ENCODE assay signal across 16 cellular contexts in genomic region chr20:4894981-4895381, GRCh38.
DNase-seq lines count a peak whose midpoint lies in the region; ATAC-seq and TF ChIP-seq lines count a peak whose summit lies in the region.
"Had no signal": no experiment of that assay in that cellular context is flagged by ENCODE, and none has a peak within 500 bp of the region (broad histone marks: within the 10 kb centered on the region; RNA-seq: fewer than 3 reads in every experiment).

No MANE protein-coding gene starts in this region.

- H3K4me1 ChIP-seq in right lobe of liver (no peaks in the 10 kb centered on the region), upper lobe of right lung (peaks cover 9% of the 10 kb centered on the region), thyroid gland (peaks cover 0 to 6% of the 10 kb centered on the region in 2 donors)

- intact Hi-C loops in right lobe of liver (cut with DNase I): no loop called here
- intact Hi-C loops in upper lobe of right lung (cut with DNase I): no loop called here
- intact Hi-C loops in thyroid gland (cut with DNase I): no loop called here

- H3K9me3 ChIP-seq in T-helper 17 cell (ENCODE audit: control insufficient read depth, low read length, poor library complexity, severe bottlenecking) (no peaks in the 10 kb centered on the region), right lobe of liver (no peaks in the 10 kb centered on the region), upper lobe of right lung (no peaks in the 10 kb centered on the region), thyroid gland (no peaks in the 10 kb centered on the region)

- TF ChIP-seq CTCF in right lobe of liver (IDR thresholded peaks at IDR 0.05) (no peak), upper lobe of right lung (IDR thresholded peaks at IDR 0.05) (no peak), RWPE1 (conservative IDR thresholded peaks at IDR 0.05; ENCODE audit: low read depth) (no peak), thyroid gland (IDR thresholded peaks at IDR 0.05) (no peak)

- 73% methylated on average over 8 of the region's 8 CpGs for WGBS in right lobe of liver (ENCODE audit: insufficient coverage, low coverage, low lambda C conversion rate, missing lambda C conversion rate)
- 82 to 86% methylated on average over 8 of the region's 8 CpGs for WGBS in thyroid gland, 2 donors

- H3K27me3 Mint-ChIP-seq in activated T-cell treated with anti-CD3 and anti-CD28 coated beads, Interleukin-2, amount 50 U/mL, for 72 hours (ENCODE audit: low read depth): no peaks in the 10 kb centered on the region
- no peaks in the 10 kb centered on the region for H3K27me3 Mint-ChIP-seq in T-helper 17 cell
- H3K27me3 Mint-ChIP-seq: naive thymus-derived CD8-positive, alpha-beta T cell had no signal

- no peak overlapping the region for H3K4me3 Mint-ChIP-seq in activated T-cell treated with anti-CD3 and anti-CD28 coated beads, Interleukin-2, amount 50 U/mL, for 72 hours
- H3K4me3 Mint-ChIP-seq in T-helper 17 cell: no peak overlapping the region
- H3K4me3 Mint-ChIP-seq: activated naive CD4-positive, alpha-beta T cell treated with anti-CD3 and anti-CD28 coated beads for 36 hours; GM23338; naive thymus-derived CD8-positive, alpha-beta T cell; T-helper 1 cell treated with Interleukin-12 subunit alpha and Interleukin-12 subunit beta and Interleukin-4 antibody, amounts not matched to agents 30 μg/mL and 1 μg/mL, for 36 hours had no signal

- no peaks in the 10 kb centered on the region for H3K36me3 Mint-ChIP-seq in activated T-cell treated with anti-CD3 and anti-CD28 coated beads, Interleukin-2, amount 50 U/mL, for 72 hours (ENCODE audit: insufficient read depth in 2 of 2)
- peaks cover 8% of the 10 kb centered on the region for H3K36me3 Mint-ChIP-seq in T-helper 17 cell (ENCODE audit: low read depth)

- peak overlapping the region; percentile 84 for H3K27ac Mint-ChIP-seq in activated T-cell treated with anti-CD3 and anti-CD28 coated beads, Interleukin-2, amount 50 U/mL, for 72 hours
- H3K27ac Mint-ChIP-seq in T-helper 17 cell: peak overlapping the region; percentile 14
- H3K27ac Mint-ChIP-seq: activated naive CD4-positive, alpha-beta T cell treated with anti-CD3 and anti-CD28 coated beads for 36 hours had no signal

- no peaks in the 10 kb centered on the region for H3K4me1 Mint-ChIP-seq in activated T-cell treated with anti-CD3 and anti-CD28 coated beads, Interleukin-2, amount 50 U/mL, for 72 hours (ENCODE audit: low read depth)
- H3K4me1 Mint-ChIP-seq in T-helper 17 cell: peaks cover 23% of the 10 kb centered on the region

- ATAC-seq in activated T-cell treated with anti-CD3 and anti-CD28 coated beads, Interleukin-2, amount 50 U/mL, for 72 hours (replicated peaks in 1 of 2): no peak
- no peak for ATAC-seq in T-helper 17 cell
- peak; percentile 19 to 59 (median 21) for ATAC-seq in right lobe of liver
- peak; percentile 6 for ATAC-seq in upper lobe of right lung
- ATAC-seq: GM23338; left cardiac atrium; naive thymus-derived CD8-positive, alpha-beta T cell had no signal

- H3K27ac ChIP-seq in right lobe of liver: no peak overlapping the region
- no peak overlapping the region for H3K27ac ChIP-seq in upper lobe of right lung
- no peak overlapping the region; the same call in 1 of the 2 replicates for H3K27ac ChIP-seq in RWPE1
- H3K27ac ChIP-seq in thyroid gland: no peak overlapping the region
- H3K27ac ChIP-seq: skin epidermis had no signal

- no peak for DNase-seq in activated T-cell treated with anti-CD3 and anti-CD28 coated beads, Interleukin-2, amount 50 U/mL, for 72 hours
- no peak for DNase-seq in activated T-cell treated with anti-CD3 and anti-CD28 coated beads for 4 hours
- DNase-seq in T-helper 17 cell: no peak
- DNase-seq in right lobe of liver: no peak
- no peak for DNase-seq in upper lobe of right lung
- DNase-seq in RWPE1 (ENCODE audit: low spot score): no peak
- DNase-seq in thyroid gland: no peak
- no peak for DNase-seq in activated CD4-positive, alpha-beta T cell treated with anti-CD3 and anti-CD28 coated beads, Interleukin-2, amount 50 U/mL, for 4 hours
- DNase-seq: activated CD4-positive, alpha-beta T cell treated with anti-CD3 and anti-CD28 coated beads, Interleukin-2, amount 50 U/mL, for 48 hours; activated naive CD4-positive, alpha-beta T cell treated with anti-CD3 and anti-CD28 coated beads for 36 hours; DMS153; left cardiac atrium; naive thymus-derived CD8-positive, alpha-beta T cell had no signal

- H3K9me3 Mint-ChIP-seq in activated T-cell treated with anti-CD3 and anti-CD28 coated beads, Interleukin-2, amount 50 U/mL, for 72 hours: no peaks in the 10 kb centered on the region
- H3K9me3 Mint-ChIP-seq: activated naive CD4-positive, alpha-beta T cell treated with anti-CD3 and anti-CD28 coated beads for 36 hours; GM23338; naive thymus-derived CD8-positive, alpha-beta T cell; T-helper 1 cell treated with Interleukin-12 subunit alpha and Interleukin-12 subunit beta and Interleukin-4 antibody, amounts not matched to agents 30 μg/mL and 1 μg/mL, for 36 hours had no signal

- no peaks in the 10 kb centered on the region for H3K27me3 ChIP-seq in right lobe of liver
- no peaks in the 10 kb centered on the region for H3K27me3 ChIP-seq in upper lobe of right lung
- H3K27me3 ChIP-seq in thyroid gland: no peaks in the 10 kb centered on the region

- H3K4me3 ChIP-seq in right lobe of liver: no peak overlapping the region
- no peak overlapping the region for H3K4me3 ChIP-seq in upper lobe of right lung
- no peak overlapping the region for H3K4me3 ChIP-seq in thyroid gland (replicated peaks in 1 of 3)
- H3K4me3 ChIP-seq: GM23338, skin epidermis had no signal

- TF ChIP-seq POLR2A in right lobe of liver (IDR thresholded peaks at IDR 0.05) (no peak), thyroid gland (IDR thresholded peaks at IDR 0.05) (no peak)

- H3K36me3 ChIP-seq in right lobe of liver (peaks cover 0 to 17% (median 8%) of the 10 kb centered on the region in 4 donors), upper lobe of right lung (peaks cover 11% of the 10 kb centered on the region), thyroid gland (no peaks in the 10 kb centered on the region)

- CTCF ChIA-PET in RWPE1 (lab: Yijun Ruan, JAX): no interaction called here

- POLR2A ChIA-PET in RWPE1 (lab: Yijun Ruan, JAX; ENCODE audit: low non-redundant PET): no interaction called here

Comparison
In these comparisons a context has a peak if more than half of its experiments do, and no peak if none do; other contexts are left out.
1. ATAC-seq: peak in right lobe of liver (4 of 4) and upper lobe of right lung (single experiment); none in activated T-cell treated with anti-CD3 and anti-CD28 coated beads, Interleukin-2, amount 50 U/mL, for 72 hours (0 of 2) and T-helper 17 cell (single experiment).